ENCODE assay signal across 17 cellular contexts in the genomic region with DNA sequence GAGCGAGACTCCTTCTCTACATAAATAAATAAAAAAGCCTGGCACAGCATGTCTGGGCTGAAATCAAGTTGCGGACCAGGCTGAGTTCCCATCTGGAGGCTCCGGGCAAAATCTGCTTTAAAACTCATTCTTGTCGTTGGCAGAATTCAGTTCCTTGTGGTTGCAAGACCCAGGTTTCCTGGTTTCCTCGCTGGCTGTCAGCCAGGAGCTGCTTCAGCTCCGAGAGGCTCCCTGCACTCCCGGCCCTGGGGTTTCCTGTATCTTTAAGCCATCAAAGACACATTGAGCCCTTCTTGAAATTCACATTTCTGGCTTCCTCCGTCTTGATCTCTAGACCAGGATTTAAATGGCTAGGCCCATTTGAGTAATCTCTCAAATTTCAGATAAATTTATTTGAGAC. TPM values are rescaled to one million over a fixed set of nuclear protein-coding genes. Genes with fewer than 3 reads are reported as not detected.
DNase-seq lines count a peak whose midpoint lies in the region; ATAC-seq and TF ChIP-seq lines count a peak whose summit lies in the region.
"Had no signal": no experiment of that assay in that cellular context is flagged by ENCODE, and none has a peak within 500 bp of the region (broad histone marks: within the 10 kb centered on the region; RNA-seq: fewer than 3 reads in every experiment).

No MANE protein-coding gene starts in this region.

- H3K4me3 Mint-ChIP-seq in dendritic cell treated with granulocyte-macrophage colony-stimulating factor and Interleukin-4, amounts not matched to agents 40 ng/mL and 50 ng/mL, for 4 days: no peak overlapping the region
- H3K4me3 Mint-ChIP-seq in H9: no peak overlapping the region
- H3K4me3 Mint-ChIP-seq: activated naive CD4-positive, alpha-beta T cell treated with anti-CD3 and anti-CD28 coated beads, Interleukin-2, amount 10 ng/mL, durations not matched to agents 7 days and 5 days; CD4-positive, alpha-beta memory T cell had no signal

- no peak overlapping the region for H4K91ac ChIP-seq in H9 (ENCODE audit: insufficient read length, low read depth, low read length)
- no peak overlapping the region for H4K91ac ChIP-seq in mesenchymal stem cell (ENCODE audit: low read length)

- intact Hi-C loops in dendritic cell treated with granulocyte-macrophage colony-stimulating factor and Interleukin-4, amounts not matched to agents 40 ng/mL and 50 ng/mL, for 4 days (cut with micrococcal nuclease): no loop called here

- H3K56ac ChIP-seq in H9 (ENCODE audit: insufficient read length, low read depth, low read length): no peak overlapping the region

- H2BK120ac ChIP-seq in H9 (ENCODE audit: low read depth, low read length, poor library complexity, severe bottlenecking): no peak overlapping the region
- H2BK120ac ChIP-seq in mesenchymal stem cell (ENCODE audit: low read depth, low read length): no peak overlapping the region

- H3K23me2 ChIP-seq in H9 (ENCODE audit: insufficient read length, low read depth, low read length, poor library complexity, severe bottlenecking): no peaks in the 10 kb centered on the region

- DNase-seq in EH (ENCODE audit: low read depth): peak; percentile 25
- peak; percentile 25 for DNase-seq in MG63
- DNase-seq in retinal pigment epithelial cell (ENCODE audit: low read depth): peak; percentile 46
- no peak for DNase-seq in H9
- DNase-seq in mesenchymal stem cell: no peak
- DNase-seq: activated CD8-positive, alpha-beta memory T cell treated with anti-CD3 and anti-CD28 coated beads, Interleukin-2, amount 50 U/mL, for 48 hours; activated naive CD4-positive, alpha-beta T cell treated with anti-CD3 and anti-CD28 coated beads, Interleukin-2, amount 10 ng/mL, durations not matched to agents 7 days and 5 days; caudate nucleus; CD4-positive, alpha-beta memory T cell; NCI-H1694; NCI-H526; ovary; spleen; T-helper 1 cell had no signal

- H3K14ac ChIP-seq in H9 (ENCODE audit: insufficient read depth, low read length): no peak overlapping the region
- no peak overlapping the region for H3K14ac ChIP-seq in mesenchymal stem cell (ENCODE audit: low read length in 2 of 2)

- H3K18ac ChIP-seq in H9 (ENCODE audit: insufficient read length, low read depth, low read length) (no peak overlapping the region), mesenchymal stem cell (ENCODE audit: low read depth in 1 of 2, low read length in 2 of 2) (no peak overlapping the region)

- H3K79me2 ChIP-seq in H9 (ENCODE audit: insufficient read depth, low read length): no peaks in the 10 kb centered on the region

- no peaks in the 10 kb centered on the region for H3K4me1 ChIP-seq in H9 (ENCODE audit: insufficient read depth, low read length)
- peaks cover 3% of the 10 kb centered on the region for H3K4me1 ChIP-seq in mesenchymal stem cell (ENCODE audit: control insufficient read depth, insufficient read depth, low read depth, low read length)

- no peak overlapping the region for H3K23ac ChIP-seq in H9 (ENCODE audit: insufficient read length, low read depth, low read length)
- H3K23ac ChIP-seq in mesenchymal stem cell (ENCODE audit: low read length in 2 of 2): no peak overlapping the region

- no peaks in the 10 kb centered on the region for H3K9me3 ChIP-seq in MG63
- H3K9me3 ChIP-seq in H9 (ENCODE audit: control insufficient read depth, low read depth, low read length): no peaks in the 10 kb centered on the region
- no peaks in the 10 kb centered on the region for H3K9me3 ChIP-seq in mesenchymal stem cell (ENCODE audit: control insufficient read depth, low read length)
- H3K9me3 ChIP-seq: gastroesophageal sphincter, ovary, spleen had no signal

- H4K20me1 ChIP-seq in H9 (ENCODE audit: control insufficient read depth, insufficient read depth, insufficient read length): no peaks in the 10 kb centered on the region

- H3K4ac ChIP-seq in H9 (ENCODE audit: low read depth, low read length): no peak overlapping the region
- H3K4ac ChIP-seq in mesenchymal stem cell (ENCODE audit: low read depth in 1 of 2, low read length in 2 of 2): no peak overlapping the region

- H4K5ac ChIP-seq in H9 (ENCODE audit: insufficient read length, low read depth, low read length): no peak overlapping the region

- peaks cover 46% of the 10 kb centered on the region for H3K4me1 Mint-ChIP-seq in dendritic cell treated with granulocyte-macrophage colony-stimulating factor and Interleukin-4, amounts not matched to agents 40 ng/mL and 50 ng/mL, for 4 days (ENCODE audit: low read depth)
- peaks cover 0 to 4% of the 10 kb centered on the region in 2 experiments; a peak in 2 of 4 replicates for H3K4me1 Mint-ChIP-seq in H9

- H2BK12ac ChIP-seq in H9 (ENCODE audit: insufficient read length, low read depth, low read length): no peak overlapping the region
- no peak overlapping the region for H2BK12ac ChIP-seq in mesenchymal stem cell (ENCODE audit: low read length in 2 of 2)

- H2BK5ac ChIP-seq in H9 (ENCODE audit: insufficient read length, low read length) (no peak overlapping the region), mesenchymal stem cell (ENCODE audit: low read depth, low read length, poor library complexity, severe bottlenecking) (no peak overlapping the region)

- H2BK15ac ChIP-seq in H9 (ENCODE audit: low read depth, low read length): no peak overlapping the region
- H2BK15ac ChIP-seq in mesenchymal stem cell (ENCODE audit: low read depth, poor library complexity, severe bottlenecking): no peak overlapping the region

- H3K4me3 ChIP-seq in MG63 (no peak overlapping the region), retinal pigment epithelial cell (ENCODE audit: low read length) (no peak overlapping the region), mesenchymal stem cell (ENCODE audit: insufficient read depth in 1 of 2, low read depth in 1 of 2, low read length in 2 of 2) (no peak overlapping the region)
- H3K4me3 ChIP-seq: gastroesophageal sphincter, ovary, spleen had no signal

- H3K36me3 ChIP-seq in MG63 (no peaks in the 10 kb centered on the region), mesenchymal stem cell (ENCODE audit: control insufficient read depth in 1 of 2, insufficient read depth in 2 of 2, low read depth in 1 of 2, low read length in 2 of 2) (no peaks in the 10 kb centered on the region)
- H3K36me3 ChIP-seq: gastroesophageal sphincter, ovary, spleen had no signal

- H3K9me3 Mint-ChIP-seq in dendritic cell treated with granulocyte-macrophage colony-stimulating factor and Interleukin-4, amounts not matched to agents 40 ng/mL and 50 ng/mL, for 4 days: no peaks in the 10 kb centered on the region
- no peaks in the 10 kb centered on the region for H3K9me3 Mint-ChIP-seq in H9
- H3K9me3 Mint-ChIP-seq: activated naive CD4-positive, alpha-beta T cell treated with anti-CD3 and anti-CD28 coated beads, Interleukin-2, amount 10 ng/mL, durations not matched to agents 7 days and 5 days; CD4-positive, alpha-beta memory T cell had no signal

- ATAC-seq in GM21390 (IDR thresholded peaks at IDR 0.05; ENCODE audit: unreplicated experiment): no peak
- ATAC-seq: gastroesophageal sphincter had no signal

- H2AK5ac ChIP-seq in H9 (ENCODE audit: insufficient read length, low read length) (no peak overlapping the region), mesenchymal stem cell (ENCODE audit: low read length, severe bottlenecking) (no peak overlapping the region)

- no CpG with 5 or more reads among the region's 8 CpGs for WGBS in H9 (ENCODE audit: extremely low coverage, insufficient read length, low lambda C conversion rate)
- WGBS in mesenchymal stem cell: 83% methylated on average over 8 of the region's 8 CpGs

- no peak overlapping the region for H3K9ac ChIP-seq in H9 (ENCODE audit: extremely low read depth, insufficient read length, low read length)
- H3K9ac ChIP-seq in mesenchymal stem cell (ENCODE audit: low read length): no peak overlapping the region

- no peaks in the 10 kb centered on the region for H3K27me3 ChIP-seq in MG63
- no peaks in the 10 kb centered on the region for H3K27me3 ChIP-seq in H9 (ENCODE audit: insufficient read depth, low read length)
- H3K27me3 ChIP-seq in mesenchymal stem cell (ENCODE audit: control insufficient read depth in 1 of 2, insufficient read depth in 1 of 2, low read length in 2 of 2): no peaks in the 10 kb centered on the region
- H3K27me3 ChIP-seq: gastroesophageal sphincter, ovary had no signal

- H3K4me2 ChIP-seq in H9 (ENCODE audit: insufficient read depth, insufficient read length, low read length) (no peak overlapping the region), mesenchymal stem cell (ENCODE audit: low read length, poor library complexity, severe bottlenecking) (no peak overlapping the region)

- TF ChIP-seq CTCF in retinal pigment epithelial cell (conservative IDR thresholded peaks at IDR 0.05; ENCODE audit: low read depth, low read length) (no peak), H9 (conservative IDR thresholded peaks at IDR 0.05) (no peak)

- H4K8ac ChIP-seq in H9 (replicated peaks; ENCODE audit: insufficient read length, low read depth, low read length) (no peak overlapping the region), mesenchymal stem cell (ENCODE audit: low read length) (no peak overlapping the region)

- no peak overlapping the region for H3T11ph ChIP-seq in H9 (ENCODE audit: low read length)

- H3K36me3 Mint-ChIP-seq in dendritic cell treated with granulocyte-macrophage colony-stimulating factor and Interleukin-4, amounts not matched to agents 40 ng/mL and 50 ng/mL, for 4 days (ENCODE audit: low read depth): no peaks in the 10 kb centered on the region
- no peaks in the 10 kb centered on the region for H3K36me3 Mint-ChIP-seq in H9 (ENCODE audit: insufficient read depth in 1 of 3, low read depth in 3 of 3)
- H3K36me3 Mint-ChIP-seq: activated naive CD4-positive, alpha-beta T cell treated with anti-CD3 and anti-CD28 coated beads, Interleukin-2, amount 10 ng/mL, durations not matched to agents 7 days and 5 days; CD4-positive, alpha-beta memory T cell had no signal

- no peaks in the 10 kb centered on the region for H3K27me3 Mint-ChIP-seq in dendritic cell treated with granulocyte-macrophage colony-stimulating factor and Interleukin-4, amounts not matched to agents 40 ng/mL and 50 ng/mL, for 4 days
- H3K27me3 Mint-ChIP-seq in H9 (ENCODE audit: low read depth): peaks cover 3% of the 10 kb centered on the region

- H2BK20ac ChIP-seq in H9 (ENCODE audit: low read depth, low read length, poor library complexity, severe bottlenecking): no peak overlapping the region

- H3K79me1 ChIP-seq in H9 (ENCODE audit: insufficient read depth, low read depth, low read length, poor library complexity, severe bottlenecking) (no peaks in the 10 kb centered on the region), mesenchymal stem cell (replicated peaks; ENCODE audit: low read length, poor library complexity, severe bottlenecking) (no peaks in the 10 kb centered on the region)

- H2AFZ ChIP-seq in H9 (ENCODE audit: low read length): no peak overlapping the region
- no peak overlapping the region for H2AFZ ChIP-seq in mesenchymal stem cell (ENCODE audit: low read depth, low read length)

- H3K27ac ChIP-seq in H9 (ENCODE audit: insufficient read length, low read depth, low read length) (no peak overlapping the region), mesenchymal stem cell (ENCODE audit: low read length, poor library complexity, severe bottlenecking) (no peak overlapping the region)
- H3K27ac ChIP-seq: gastroesophageal sphincter, ovary, spleen had no signal

- peak overlapping the region; percentile 63 for H3K27ac Mint-ChIP-seq in dendritic cell treated with granulocyte-macrophage colony-stimulating factor and Interleukin-4, amounts not matched to agents 40 ng/mL and 50 ng/mL, for 4 days
- H3K27ac Mint-ChIP-seq in H9: no peak overlapping the region
- H3K27ac Mint-ChIP-seq: activated naive CD4-positive, alpha-beta T cell treated with anti-CD3 and anti-CD28 coated beads, Interleukin-2, amount 10 ng/mL, durations not matched to agents 7 days and 5 days; CD4-positive, alpha-beta memory T cell had no signal

RNA-seq across cellular contexts. Expression of gene SCCPDH, which starts 20.6 kb away (rescaled TPM):
- 51.1 and 76.6 TPM in 2 replicates for total RNA-seq in MG63 (2014; rRNA removed; shearing (Covaris generic); ENCODE audit: low replicate concordance)
- 19.5 and 20.7 TPM in 2 replicates for total RNA-seq in H9 (2021)
- 25.2 TPM for polyA plus RNA-seq in mesenchymal stem cell (2013, experiment 1 of 2)
- 26.5 TPM for polyA plus RNA-seq in mesenchymal stem cell (2013, experiment 2 of 2)

Comparison
In these comparisons a context has a peak if more than half of its experiments do, and no peak if none do; other contexts are left out.
1. DNase-seq: peak in EH (single experiment), MG63 (single experiment) and retinal pigment epithelial cell (single experiment); none in H9 (single experiment) and mesenchymal stem cell (single experiment).